In genomic region chr1:10472220-10473144, GRCh38 we compare ENCODE assay signal across 1 cellular context.
TF ChIP-seq lines count a peak whose summit lies in the region.

TSS of gene DFFA (minus strand) at chr1:10472529. CDS start at chr1:10472458, 71 bp downstream.

TF ChIP-seq in HepG2, 621 proteins besides CTCF, POLR2A, EP300 and RAD21 (continued from another document and continues in another):
- peak; percentile 53; the same call in 1 of the 2 replicates for TF ChIP-seq YEATS4 (CRISPR knock-in tag; IDR thresholded peaks at IDR 0.05; ENCODE audit: borderline replicate concordance)
- no peak for TF ChIP-seq SP1 (IDR thresholded peaks at IDR 0.05)
- peak; percentile 40; the same call in 1 of the 2 replicates for TF ChIP-seq SP1 (CRISPR knock-in tag; IDR thresholded peaks at IDR 0.05)
- no peak for TF ChIP-seq SRSF4 (IDR thresholded peaks at IDR 0.05; ENCODE audit: low read depth, low read length, poor library complexity, severe bottlenecking)
- no peak for TF ChIP-seq ZSCAN30 (CRISPR knock-in tag; IDR thresholded peaks at IDR 0.05)
- peak; percentile 77; the same call in 1 of the 2 replicates for TF ChIP-seq SAFB2 (CRISPR knock-in tag; IDR thresholded peaks at IDR 0.05; ENCODE audit: borderline replicate concordance, low read depth)
- peak; percentile 86; the same call in 1 of the 2 replicates for TF ChIP-seq E2F2 (CRISPR knock-in tag; IDR thresholded peaks at IDR 0.05; ENCODE audit: borderline replicate concordance)
- TF ChIP-seq ZNF225 (CRISPR knock-in tag; IDR thresholded peaks at IDR 0.05) = peak; percentile 72; the same call in 1 of the 2 replicates
- TF ChIP-seq ZBED4 (CRISPR knock-in tag; IDR thresholded peaks at IDR 0.05; ENCODE audit: borderline replicate concordance) = no peak
- no peak for TF ChIP-seq ZNF235 (CRISPR knock-in tag; IDR thresholded peaks at IDR 0.05; ENCODE audit: borderline replicate concordance)
- no peak for TF ChIP-seq LBX2 (CRISPR knock-in tag; IDR thresholded peaks at IDR 0.05; ENCODE audit: borderline replicate concordance)
- no peak for TF ChIP-seq KIAA2018 (CRISPR knock-in tag; IDR thresholded peaks at IDR 0.05; ENCODE audit: borderline replicate concordance)
- TF ChIP-seq ZNF142 (CRISPR knock-in tag; IDR thresholded peaks at IDR 0.05) = peak; percentile 15; the same call in 1 of the 2 replicates
- no peak for TF ChIP-seq ZBTB1 (CRISPR knock-in tag; IDR thresholded peaks at IDR 0.05; ENCODE audit: borderline replicate concordance)
- TF ChIP-seq POGK (CRISPR knock-in tag; conservative IDR thresholded peaks at IDR 0.05) = peak; percentile 85
- peak; percentile 77; the same call in 1 of the 2 replicates for TF ChIP-seq AHR (CRISPR knock-in tag; IDR thresholded peaks at IDR 0.05)
- peak; percentile 82; the same call in 1 of the 2 replicates for TF ChIP-seq ZNF788 (CRISPR knock-in tag; IDR thresholded peaks at IDR 0.05; ENCODE audit: borderline replicate concordance)
- TF ChIP-seq NCOA5 (CRISPR knock-in tag; IDR thresholded peaks at IDR 0.05) = no peak
- TF ChIP-seq POLR2G (IDR thresholded peaks at IDR 0.05; ENCODE audit: low read depth, low read length) = peak; percentile 79
- 0 out of 2 replicates have a peak, but pooled peaks have one; percentile 21 for TF ChIP-seq ZNF329 (CRISPR knock-in tag; IDR thresholded peaks at IDR 0.05; ENCODE audit: low read depth)
- TF ChIP-seq ETV5 (CRISPR knock-in tag; IDR thresholded peaks at IDR 0.05; ENCODE audit: borderline replicate concordance) = peak; percentile 77
- no peak for TF ChIP-seq ATF4 (CRISPR knock-in tag; IDR thresholded peaks at IDR 0.05)
- TF ChIP-seq ZNF143 (CRISPR knock-in tag; IDR thresholded peaks at IDR 0.05) = peak; percentile 100
- TF ChIP-seq NFE2L2 (IDR thresholded peaks at IDR 0.05; ENCODE audit: low read length) = peak; percentile 34; the same call in 1 of the 2 replicates
- TF ChIP-seq SKIL (CRISPR knock-in tag; IDR thresholded peaks at IDR 0.05; ENCODE audit: borderline replicate concordance) = no peak
- no peak for TF ChIP-seq ZNF282 (IDR thresholded peaks at IDR 0.05; ENCODE audit: partially characterized antibody)
- TF ChIP-seq ZSCAN21 (CRISPR knock-in tag; IDR thresholded peaks at IDR 0.05; ENCODE audit: borderline replicate concordance) = no peak; the same call in 1 of the 2 replicates
- TF ChIP-seq PITX1 (CRISPR knock-in tag; IDR thresholded peaks at IDR 0.05) = peak; percentile 20; the same call in 1 of the 2 replicates
- TF ChIP-seq KDM2A (CRISPR knock-in tag; IDR thresholded peaks at IDR 0.05; ENCODE audit: borderline replicate concordance, low read depth) = peak; percentile 92
